Comparison of ENCODE assay signal across 15 cellular contexts in the genomic region with DNA sequence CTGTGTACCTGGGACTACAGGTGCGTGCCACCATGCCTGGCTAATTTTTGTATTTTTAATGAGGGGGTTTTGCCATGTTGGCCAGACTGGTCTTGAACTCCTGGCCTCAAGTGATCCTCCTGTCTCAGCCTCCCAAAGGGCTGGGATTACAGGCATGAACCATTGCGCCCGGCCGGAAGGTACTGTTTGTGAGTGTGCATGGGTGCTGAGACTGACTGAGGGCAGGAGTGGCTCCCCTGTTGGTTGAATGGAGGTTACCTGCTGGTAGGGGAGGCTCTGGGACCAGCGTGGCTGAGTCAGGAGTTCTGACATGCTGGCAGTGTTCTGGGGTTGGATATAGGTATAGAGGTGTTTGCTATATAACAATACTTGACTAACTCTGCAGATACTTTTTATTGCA. TPM values are rescaled to one million over a fixed set of nuclear protein-coding genes. Genes with fewer than 3 reads are reported as not detected.
DNase-seq lines count a peak whose midpoint lies in the region; ATAC-seq and TF ChIP-seq lines count a peak whose summit lies in the region.
"Had no signal": no experiment of that assay in that cellular context is flagged by ENCODE, and none has a peak within 500 bp of the region (broad histone marks: within the 10 kb centered on the region; RNA-seq: fewer than 3 reads in every experiment).

No MANE protein-coding gene starts in this region.

- POLR2A ChIA-PET in CD8-positive, alpha-beta T cell (lab: Charles Lee) = interaction anchor here (0.7 kb wide), 1 partner anchor 10 kb away, joined by 4 read pairs; no protein-coding TSS in a partner anchor
- POLR2A ChIA-PET in naive thymus-derived CD8-positive, alpha-beta T cell (lab: Charles Lee) = interaction anchor here (1.0 to 2.5 kb wide), 4 partner anchors 8 to 11 kb away, joined by 3 to 12 read pairs (median 10); partner anchors contain the start of gene PRMT2
- POLR2A ChIA-PET in GM10248 (lab: Yijun Ruan, JAX) = no interaction called here

- CTCF ChIA-PET in activated CD8-positive, alpha-beta memory T cell treated with anti-CD3 and anti-CD28 coated beads, Interleukin-2, amount 10 ng/mL, durations not matched to agents 7 days and 5 days (lab: Charles Lee) = interaction anchor here (0.9 to 2.3 kb wide), 2 partner anchors 15 to 16 kb away, joined by 4 to 5 read pairs; no protein-coding TSS in a partner anchor
- CTCF ChIA-PET in CD8-positive, alpha-beta T cell (lab: Charles Lee) = interaction anchor here (1.5 kb wide), 1 partner anchor 502 kb away, joined by 3 read pairs; no protein-coding TSS in a partner anchor
- CTCF ChIA-PET in GM10248 (lab: Yijun Ruan, JAX) = no interaction called here

- ATAC-seq in activated CD8-positive, alpha-beta memory T cell treated with anti-CD3 and anti-CD28 coated beads, Interleukin-2, amount 10 ng/mL, durations not matched to agents 7 days and 5 days = no peak
- no peak for ATAC-seq in CD8-positive, alpha-beta T cell
- ATAC-seq in activated T-helper 17 cell treated with anti-CD3 and anti-CD28 coated beads, Interleukin-2, amount 50 U/mL, for 72 hours (replicated peaks) = no peak
- ATAC-seq in naive thymus-derived CD8-positive, alpha-beta T cell = no peak
- ATAC-seq: HCT116 had no signal

- H3K4me3 Mint-ChIP-seq in activated CD8-positive, alpha-beta memory T cell treated with anti-CD3 and anti-CD28 coated beads, Interleukin-2, amount 10 ng/mL, durations not matched to agents 7 days and 5 days = no peak overlapping the region
- no peak overlapping the region for H3K4me3 Mint-ChIP-seq in CD8-positive, alpha-beta T cell
- H3K4me3 Mint-ChIP-seq in activated T-helper 17 cell treated with anti-CD3 and anti-CD28 coated beads, Interleukin-2, amount 50 U/mL, for 72 hours = no peak overlapping the region
- peak overlapping the region in 4 of 10 donors; percentile 5 to 49 (median 36) for H3K4me3 Mint-ChIP-seq in naive thymus-derived CD8-positive, alpha-beta T cell

- peaks cover 77% of the 10 kb centered on the region for H3K36me3 ChIP-seq in CD8-positive, alpha-beta T cell (ENCODE audit: insufficient read depth, low read length)

- intact Hi-C loops in CD8-positive, alpha-beta T cell (cut with DNase I, micrococcal nuclease) = no loop called here

- H3K36me3 Mint-ChIP-seq in activated CD8-positive, alpha-beta memory T cell treated with anti-CD3 and anti-CD28 coated beads, Interleukin-2, amount 10 ng/mL, durations not matched to agents 7 days and 5 days = peaks cover 80% of the 10 kb centered on the region
- peaks cover 92% of the 10 kb centered on the region for H3K36me3 Mint-ChIP-seq in CD8-positive, alpha-beta T cell
- peaks cover 100% of the 10 kb centered on the region for H3K36me3 Mint-ChIP-seq in activated T-helper 17 cell treated with anti-CD3 and anti-CD28 coated beads, Interleukin-2, amount 50 U/mL, for 72 hours (ENCODE audit: low read depth)
- H3K36me3 Mint-ChIP-seq in naive thymus-derived CD8-positive, alpha-beta T cell = peaks cover 5 to 96% (median 68%) of the 10 kb centered on the region in 3 donors

- H3K9me3 ChIP-seq in CD8-positive, alpha-beta T cell (ENCODE audit: low read length) = no peaks in the 10 kb centered on the region
- H3K9me3 ChIP-seq: BE2C, Caco-2 had no signal

- no peak for TF ChIP-seq CTCF in CD8-positive, alpha-beta T cell (IDR thresholded peaks at IDR 0.05)
- TF ChIP-seq CTCF in GM10248 (IDR thresholded peaks at IDR 0.05; ENCODE audit: control extremely low read depth, extremely low read depth, low read depth, missing control alignments) = no peak

- no peak overlapping the region for H3K27ac Mint-ChIP-seq in activated CD8-positive, alpha-beta memory T cell treated with anti-CD3 and anti-CD28 coated beads, Interleukin-2, amount 10 ng/mL, durations not matched to agents 7 days and 5 days
- H3K27ac Mint-ChIP-seq in CD8-positive, alpha-beta T cell = peak overlapping the region; percentile 80
- peak overlapping the region; percentile 9 for H3K27ac Mint-ChIP-seq in activated T-helper 17 cell treated with anti-CD3 and anti-CD28 coated beads, Interleukin-2, amount 50 U/mL, for 72 hours
- H3K27ac Mint-ChIP-seq in naive thymus-derived CD8-positive, alpha-beta T cell = peak overlapping the region in 9 of 10 donors; percentile 17 to 78 (median 65)

- no peak overlapping the region for H3K4me3 ChIP-seq in CD8-positive, alpha-beta T cell (ENCODE audit: low read depth, low read length)
- H3K4me3 ChIP-seq: GM23248 had no signal

- no peaks in the 10 kb centered on the region for H3K27me3 Mint-ChIP-seq in activated CD8-positive, alpha-beta memory T cell treated with anti-CD3 and anti-CD28 coated beads, Interleukin-2, amount 10 ng/mL, durations not matched to agents 7 days and 5 days
- no peaks in the 10 kb centered on the region for H3K27me3 Mint-ChIP-seq in CD8-positive, alpha-beta T cell (ENCODE audit: low read depth)
- H3K27me3 Mint-ChIP-seq in activated T-helper 17 cell treated with anti-CD3 and anti-CD28 coated beads, Interleukin-2, amount 50 U/mL, for 72 hours = no peaks in the 10 kb centered on the region
- no peaks in the 10 kb centered on the region for H3K27me3 Mint-ChIP-seq in naive thymus-derived CD8-positive, alpha-beta T cell
- H3K27me3 Mint-ChIP-seq: CD8-positive, alpha-beta memory T cell had no signal

- no peak overlapping the region for H3K27ac ChIP-seq in CD8-positive, alpha-beta T cell (ENCODE audit: low read depth, low read length)
- H3K27ac ChIP-seq: C4-2B, GM23248 had no signal

- peak; percentile 30 for DNase-seq in activated CD8-positive, alpha-beta memory T cell treated with anti-CD3 and anti-CD28 coated beads, Interleukin-2, amount 50 U/mL, for 48 hours
- DNase-seq in activated CD8-positive, alpha-beta memory T cell treated with anti-CD3 and anti-CD28 coated beads, Interleukin-2, amount 10 ng/mL, durations not matched to agents 7 days and 5 days = no peak
- no peak for DNase-seq in CD8-positive, alpha-beta T cell
- DNase-seq in naive thymus-derived CD8-positive, alpha-beta T cell = no peak
- DNase-seq in GM10248 (ENCODE audit: extremely low spot score) (no peak), OCI-M1 (lab: John Stamatoyannopoulos, UW) (no peak)
- DNase-seq: BE2C; Caco-2; CD8-positive, alpha-beta memory T cell; DND-41; GDM1; GM23248 had no signal

- H3K4me1 ChIP-seq in CD8-positive, alpha-beta T cell (ENCODE audit: insufficient read depth, low read length) = peaks cover 47% of the 10 kb centered on the region
- H3K4me1 ChIP-seq: BE2C, Caco-2 had no signal

- peaks cover 7% of the 10 kb centered on the region for H3K4me1 Mint-ChIP-seq in activated CD8-positive, alpha-beta memory T cell treated with anti-CD3 and anti-CD28 coated beads, Interleukin-2, amount 10 ng/mL, durations not matched to agents 7 days and 5 days
- H3K4me1 Mint-ChIP-seq in CD8-positive, alpha-beta T cell (ENCODE audit: low read depth) = peaks cover 55% of the 10 kb centered on the region
- H3K4me1 Mint-ChIP-seq in activated T-helper 17 cell treated with anti-CD3 and anti-CD28 coated beads, Interleukin-2, amount 50 U/mL, for 72 hours = peaks cover 15% of the 10 kb centered on the region
- peaks cover 20 to 85% (median 58%) of the 10 kb centered on the region in 4 donors for H3K4me1 Mint-ChIP-seq in naive thymus-derived CD8-positive, alpha-beta T cell

- no peaks in the 10 kb centered on the region for H3K27me3 ChIP-seq in CD8-positive, alpha-beta T cell (ENCODE audit: insufficient read depth, low read length)
- H3K27me3 ChIP-seq: BE2C had no signal

- H3K9me3 Mint-ChIP-seq in activated CD8-positive, alpha-beta memory T cell treated with anti-CD3 and anti-CD28 coated beads, Interleukin-2, amount 10 ng/mL, durations not matched to agents 7 days and 5 days (ENCODE audit: low read depth) = no peaks in the 10 kb centered on the region
- H3K9me3 Mint-ChIP-seq in CD8-positive, alpha-beta T cell = no peaks in the 10 kb centered on the region
- no peaks in the 10 kb centered on the region for H3K9me3 Mint-ChIP-seq in activated T-helper 17 cell treated with anti-CD3 and anti-CD28 coated beads, Interleukin-2, amount 50 U/mL, for 72 hours
- peaks cover 0 to 2% (median 0%) of the 10 kb centered on the region in 9 donors for H3K9me3 Mint-ChIP-seq in naive thymus-derived CD8-positive, alpha-beta T cell
- H3K9me3 Mint-ChIP-seq: CD8-positive, alpha-beta memory T cell had no signal

RNA-seq across cellular contexts. Expression of gene PRMT2, which starts 10.4 kb away (rescaled TPM):
- total RNA-seq in activated CD8-positive, alpha-beta memory T cell treated with anti-CD3 and anti-CD28 coated beads, Interleukin-2, amount 10 ng/mL, durations not matched to agents 7 days and 5 days = 100 to 1,000 TPM in 1 of 2 experiments, 10 to 100 TPM in 1; 99.7 to 107 TPM
- 10 to 100 TPM; 78.8 to 78.9 TPM for total RNA-seq in CD8-positive, alpha-beta T cell
- total RNA-seq in activated T-helper 17 cell treated with anti-CD3 and anti-CD28 coated beads, Interleukin-2, amount 50 U/mL, for 72 hours = 100 to 1,000 TPM in 1 of 2 donors, 10 to 100 TPM in 1; 88.2 to 108 TPM
- 100 to 1,000 TPM; 369 to 376 TPM for total RNA-seq in naive thymus-derived CD8-positive, alpha-beta T cell
- polyA plus RNA-seq in naive thymus-derived CD8-positive, alpha-beta T cell = 100 to 1,000 TPM; 358 to 485 (median 396) TPM

RNA-seq across cellular contexts. Expression of gene S100B, which starts 41.0 kb away (rescaled TPM):
- 1 to 10 TPM in 1 of 2 experiments, under 1 TPM in 1; 0.77 to 1.5 TPM for total RNA-seq in activated CD8-positive, alpha-beta memory T cell treated with anti-CD3 and anti-CD28 coated beads, Interleukin-2, amount 10 ng/mL, durations not matched to agents 7 days and 5 days
- 10 to 100 TPM; 26.9 to 27.1 TPM for total RNA-seq in CD8-positive, alpha-beta T cell
- not detected for total RNA-seq in activated T-helper 17 cell treated with anti-CD3 and anti-CD28 coated beads, Interleukin-2, amount 50 U/mL, for 72 hours
- total RNA-seq in naive thymus-derived CD8-positive, alpha-beta T cell = 10 to 100 TPM; 73.4 to 73.5 TPM
- 100 to 1,000 TPM in 2 of 3 donors, 10 to 100 TPM in 1; 92.4 to 271 (median 227) TPM for polyA plus RNA-seq in naive thymus-derived CD8-positive, alpha-beta T cell
- total RNA-seq: Caco-2, GM23248 had no signal
- polyA plus RNA-seq: GM23248 had no signal

Comparison
In these comparisons a context has a peak if more than half of its experiments do, and no peak if none do; other contexts are left out.
1. RNA of gene S100B, which starts 41.0 kb away (total RNA-seq): 73.4 to 73.5 TPM in naive thymus-derived CD8-positive, alpha-beta T cell and 26.9 to 27.1 TPM in CD8-positive, alpha-beta T cell; 0.77 to 1.5 TPM in activated CD8-positive, alpha-beta memory T cell treated with anti-CD3 and anti-CD28 coated beads, Interleukin-2, amount 10 ng/mL, durations not matched to agents 7 days and 5 days and not detected in activated T-helper 17 cell treated with anti-CD3 and anti-CD28 coated beads, Interleukin-2, amount 50 U/mL, for 72 hours; every median in the first group is over 10 times any median in the second.